ENCODE assay signal across 11 cellular contexts in the genomic region with DNA sequence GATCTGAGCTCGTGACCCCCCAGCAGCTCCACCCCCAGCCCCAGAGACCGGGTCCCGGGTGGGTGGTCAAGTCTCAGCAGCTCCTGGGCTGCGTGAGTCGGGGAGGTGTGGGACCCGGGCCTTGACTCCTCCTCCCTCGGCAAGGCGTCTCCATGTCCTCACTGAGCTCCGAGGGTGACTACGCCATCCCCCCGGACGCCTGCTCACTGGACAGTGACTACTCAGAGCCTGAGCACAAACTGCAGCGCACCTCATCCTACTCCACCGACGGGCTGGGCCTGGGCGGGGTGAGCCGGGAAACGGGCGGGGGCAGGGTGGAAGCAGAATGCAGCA. TPM values are rescaled to one million over a fixed set of nuclear protein-coding genes. Genes with fewer than 3 reads are reported as not detected.
DNase-seq lines count a peak whose midpoint lies in the region; ATAC-seq, FAIRE-seq and TF ChIP-seq lines count a peak whose summit lies in the region.
"Had no signal": no experiment of that assay in that cellular context is flagged by ENCODE, and none has a peak within 500 bp of the region (broad histone marks: within the 10 kb centered on the region; RNA-seq: fewer than 3 reads in every experiment).

No MANE protein-coding gene starts in this region.

- no peaks in the 10 kb centered on the region for H3K27me3 Mint-ChIP-seq in nephron progenitor cell (ENCODE audit: low read depth, poor library complexity)
- H3K27me3 Mint-ChIP-seq: CD4-positive, alpha-beta T cell had no signal

- TF ChIP-seq POLR2A in K562 (conservative IDR thresholded peaks at IDR 0.05) = no peak

- H3K27ac ChIP-seq in K562 (ENCODE audit: extremely low read depth, low read depth, low read length) = no peak overlapping the region
- H3K27ac ChIP-seq in substantia nigra (ENCODE audit: low read depth, low read length, poor library complexity, severe bottlenecking) = peak overlapping the region; percentile 51
- H3K27ac ChIP-seq: HL-60 had no signal

- no peak for FAIRE-seq in K562 (lab: Jason Lieb, UNC)
- FAIRE-seq: H54 had no signal

- H3K4me1 ChIP-seq in K562 (replicated peaks in 1 of 2; ENCODE audit: control insufficient read depth in 2 of 2, insufficient read depth in 2 of 2, low read length in 2 of 2) = peaks cover 0 to 5% of the 10 kb centered on the region in 2 experiments; a peak in 2 of 5 replicates

- 85% methylated on average over 4 of the region's 19 CpGs for WGBS in K562 (ENCODE audit: insufficient coverage, low coverage, missing lambda C conversion rate)

- no peak overlapping the region for H3K9ac ChIP-seq in K562 (ENCODE audit: insufficient read depth in 1 of 2, low read depth in 2 of 2, low read length in 2 of 2)

- H3K4me2 ChIP-seq in K562 (ENCODE audit: insufficient read depth, low read length) = no peak overlapping the region

- no peaks in the 10 kb centered on the region; the same call in 1 of the 2 replicates for H4K20me1 ChIP-seq in K562 (replicated peaks; ENCODE audit: control insufficient read depth, insufficient read depth, low read length)

- CTCF ChIA-PET in K562 (lab: Yijun Ruan, JAX; ENCODE audit: low intra/inter-chr PET ratio) = interaction anchor here (1.2 to 1.3 kb wide), 2 partner anchors 46 to 145 kb away, joined by 3 to 5 read pairs; no protein-coding TSS in a partner anchor

- peaks cover 34% of the 10 kb centered on the region for H3K36me3 Mint-ChIP-seq in nephron progenitor cell (ENCODE audit: low read depth)

- no TSS peak for BruUV-seq in K562 (replicated peaks; lab: Mats Ljungman, UMichigan)

- no peaks in the 10 kb centered on the region for H3K9me3 Mint-ChIP-seq in nephron progenitor cell
- H3K9me3 Mint-ChIP-seq: CD4-positive, alpha-beta T cell had no signal

- TF ChIP-seq EP300 in K562 (IDR thresholded peaks at IDR 0.05; ENCODE audit: low read length) = no peak

- peak; percentile 42 for ATAC-seq in K562
- no peak for ATAC-seq in GM18858 (IDR thresholded peaks at IDR 0.05; ENCODE audit: unreplicated experiment)
- ATAC-seq in GM19351 (IDR thresholded peaks at IDR 0.05; ENCODE audit: unreplicated experiment) = no peak

- DNase-seq in K562 (ENCODE audit: extremely low read depth in 1 of 4, low spot score in 3 of 4) (no peak), islet precursor cell (peak; percentile 50), nephron progenitor cell (peak; percentile 14), substantia nigra (lab: John Stamatoyannopoulos, UW) (no peak)
- DNase-seq in activated naive CD4-positive, alpha-beta T cell (lab: John Stamatoyannopoulos, UW) = no peak
- DNase-seq: SIG-M5 had no signal

- no peaks in the 10 kb centered on the region for H3K9me1 ChIP-seq in K562 (ENCODE audit: control insufficient read depth, insufficient read depth, low read length)

- H3K9me3 ChIP-seq in K562 (replicated peaks; ENCODE audit: control insufficient read depth, insufficient read depth, low read depth, low read length) = no peaks in the 10 kb centered on the region

- peaks cover 36% of the 10 kb centered on the region for H3K4me1 Mint-ChIP-seq in nephron progenitor cell

- no peak overlapping the region for H3K4me3 Mint-ChIP-seq in nephron progenitor cell
- H3K4me3 Mint-ChIP-seq: CD4-positive, alpha-beta T cell had no signal

- POLR2A ChIA-PET in K562 (lab: Yijun Ruan, JAX) = interaction anchor here (0.7 to 1.3 kb wide), 2 partner anchors 31 to 39 kb away, joined by 4 read pairs; no protein-coding TSS in a partner anchor

- TF ChIP-seq CTCF in K562 (IDR thresholded peaks at IDR 0.05 in 2 of 3, conservative IDR thresholded peaks at IDR 0.05 in 1 of 3; ENCODE audit: insufficient read depth in 2 of 3, low read depth in 1 of 3, low read length in 3 of 3) (no peak), nephron progenitor cell (IDR thresholded peaks at IDR 0.05) (no peak)

- intact Hi-C loops in K562 (cut with micrococcal nuclease) = loop anchor here (1.0 kb wide), 2 partner anchors 46 to 145 kb away; no protein-coding TSS in a partner anchor

- no peak overlapping the region for H3K4me3 ChIP-seq in K562

- no peaks in the 10 kb centered on the region for H3K27me3 ChIP-seq in K562 (ENCODE audit: control insufficient read depth in 2 of 2, insufficient read depth in 2 of 2, low read length in 2 of 2)

- no peaks in the 10 kb centered on the region for H3K79me2 ChIP-seq in K562 (ENCODE audit: control insufficient read depth, insufficient read depth, low read length)

- in situ Hi-C loops in K562 (cut with MboI) = loop anchor here (10.0 kb wide), 1 partner anchor 147 kb away; no protein-coding TSS in a partner anchor

- H3K27ac Mint-ChIP-seq in nephron progenitor cell = no peak overlapping the region
- H3K27ac Mint-ChIP-seq: CD4-positive, alpha-beta T cell had no signal

- H3K36me3 ChIP-seq in K562 (ENCODE audit: control insufficient read depth, insufficient read depth, low read length) = no peaks in the 10 kb centered on the region

- no peak overlapping the region for H2AFZ ChIP-seq in K562 (ENCODE audit: low read depth, low read length)

- TF ChIP-seq RAD21 in K562 (CRISPR knock-in tag; conservative IDR thresholded peaks at IDR 0.05 in 1 of 2, IDR thresholded peaks at IDR 0.05 in 1 of 2) = no peak

TF ChIP-seq in K562, 482 proteins besides CTCF, POLR2A, EP300 and RAD21 (continues in another document):
- TF ChIP-seq HNRNPUL1 (IDR thresholded peaks at IDR 0.05; ENCODE audit: low read length) (no peak), HDAC2 (IDR thresholded peaks at IDR 0.05) (no peak)

RNA-seq across cellular contexts. Expression of gene PIGH, which starts 28.1 kb away (rescaled TPM):
- total RNA-seq in K562 (2011; cell fraction: chromatin; rRNA removed; ENCODE audit: low replicate concordance) = 34.6 and 42.7 TPM in 2 replicates
- 39.7 and 40.9 TPM in 2 replicates for total RNA-seq in K562 (2011; cell fraction: nucleolus; rRNA removed)
- total RNA-seq in K562 (2011; cell fraction: nucleoplasm; rRNA removed) = 44.7 and 64.3 TPM in 2 replicates
- 21.1 and 33.9 TPM in 2 replicates for total RNA-seq in K562 (2014; rRNA removed)
- total RNA-seq in K562 (2014; rRNA removed; fragmentation: Illumina TruSeq; extraction: Trizol) = 24.7 and 25.8 TPM in 2 replicates
- total RNA-seq in K562 (2015; rRNA removed; fragmentation: Illumina TruSeq; extraction: Trizol) = 20.9 and 22.1 TPM in 2 replicates
- 24.6 and 25.1 TPM in 2 replicates for total RNA-seq in K562 (2021)
- polyA plus RNA-seq in K562 (2011; rRNA removed) = 48.1 and 53.4 TPM in 2 replicates
- 45.7 and 51.0 TPM in 2 replicates for polyA plus RNA-seq in K562 (2011; cell fraction: cytosol; rRNA removed)
- 104 and 138 TPM in 2 replicates for polyA plus RNA-seq in K562 (2011; cell fraction: nucleus; rRNA removed)
- 19.2 and 29.0 TPM in 2 replicates for polyA plus RNA-seq in K562 (2012)
- 23.3 and 26.6 TPM in 2 replicates for polyA plus RNA-seq in K562 (2014; fragmentation: Illumina TruSeq; extraction: Trizol)
- polyA plus RNA-seq in K562 (2014; fragmentation: Nextera tagmentation; extraction: Ambion mirVana) = 10 to 100 TPM; 23.6 to 30.6 TPM
- 38.0 and 56.9 TPM in 2 replicates for polyA plus RNA-seq in K562 (2014; rRNA removed)
- 26.3 and 29.4 TPM in 2 replicates for polyA minus RNA-seq in K562 (2011; rRNA and poly(A)+ RNA removed)
- polyA minus RNA-seq in K562 (2011; cell fraction: cytosol; rRNA and poly(A)+ RNA removed) = 14.8 and 17.8 TPM in 2 replicates
- polyA minus RNA-seq in K562 (2011; cell fraction: nucleus; rRNA and poly(A)+ RNA removed) = 12.9 and 15.8 TPM in 2 replicates

RNA-seq across cellular contexts. Expression of gene PLEKHH1, which starts 38.9 kb away (rescaled TPM):
- 52.8 and 57.1 TPM in 2 replicates for total RNA-seq in K562 (2011; cell fraction: chromatin; rRNA removed; ENCODE audit: low replicate concordance)
- total RNA-seq in K562 (2011; cell fraction: nucleolus; rRNA removed) = 21.8 and 23.4 TPM in 2 replicates
- total RNA-seq in K562 (2011; cell fraction: nucleoplasm; rRNA removed) = 31.3 and 43.5 TPM in 2 replicates
- total RNA-seq in K562 (2014; rRNA removed) (2.1 and 2.5 TPM in 2 replicates), K562 (2014; rRNA removed; fragmentation: Illumina TruSeq; extraction: Trizol) (2.9 and 4.0 TPM in 2 replicates), K562 (2015; rRNA removed; fragmentation: Illumina TruSeq; extraction: Trizol) (1.7 and 2.2 TPM in 2 replicates), K562 (2021) (4.3 and 5.7 TPM in 2 replicates)
- polyA plus RNA-seq in K562 (2011; rRNA removed) (3.7 and 6.6 TPM in 2 replicates), K562 (2014; fragmentation: Illumina TruSeq; extraction: Trizol) (3.6 and 5.1 TPM in 2 replicates), K562 (2014; fragmentation: Nextera tagmentation; extraction: Ambion mirVana) (1 to 10 TPM in 1 of 2 experiments, under 1 TPM in 1; 0.76 to 1.3 TPM), K562 (2014; rRNA removed) (5.9 and 6.2 TPM in 2 replicates)
- 2.3 and 4.4 TPM in 2 replicates for polyA plus RNA-seq in K562 (2011; cell fraction: cytosol; rRNA removed)
- 20.3 and 22.6 TPM in 2 replicates for polyA plus RNA-seq in K562 (2011; cell fraction: nucleus; rRNA removed)
- polyA plus RNA-seq in K562 (2012) = 2.3 and 6.1 TPM in 2 replicates
- 3.1 and 5.2 TPM in 2 replicates for polyA minus RNA-seq in K562 (2011; rRNA and poly(A)+ RNA removed)
- 0.86 and 5.0 TPM in 2 replicates for polyA minus RNA-seq in K562 (2011; cell fraction: cytosol; rRNA and poly(A)+ RNA removed)
- polyA minus RNA-seq in K562 (2011; cell fraction: nucleus; rRNA and poly(A)+ RNA removed) = 5.9 and 8.3 TPM in 2 replicates

RNA-seq across cellular contexts. Expression of gene ARG2, which starts 47.8 kb away (rescaled TPM):
- total RNA-seq in K562 (2011; cell fraction: chromatin; rRNA removed; ENCODE audit: low replicate concordance) = 22.1 and 29.4 TPM in 2 replicates
- 20.8 and 24.9 TPM in 2 replicates for total RNA-seq in K562 (2011; cell fraction: nucleolus; rRNA removed)
- total RNA-seq in K562 (2011; cell fraction: nucleoplasm; rRNA removed) = 25.6 and 31.2 TPM in 2 replicates
- total RNA-seq in K562 (2014; rRNA removed) (13.9 and 15.5 TPM in 2 replicates), K562 (2014; rRNA removed; fragmentation: Illumina TruSeq; extraction: Trizol) (17.8 and 19.7 TPM in 2 replicates), K562 (2015; rRNA removed; fragmentation: Illumina TruSeq; extraction: Trizol) (5.8 and 6.2 TPM in 2 replicates), K562 (2021) (12.5 and 13.1 TPM in 2 replicates)
- polyA plus RNA-seq in K562 (2011; rRNA removed) (75.0 and 107 TPM in 2 replicates), K562 (2014; fragmentation: Illumina TruSeq; extraction: Trizol) (20.3 and 21.9 TPM in 2 replicates), K562 (2014; fragmentation: Nextera tagmentation; extraction: Ambion mirVana) (10 to 100 TPM; 23.2 to 26.7 TPM), K562 (2014; rRNA removed) (11.7 and 13.4 TPM in 2 replicates)
- 64.8 and 102 TPM in 2 replicates for polyA plus RNA-seq in K562 (2011; cell fraction: cytosol; rRNA removed)
- polyA plus RNA-seq in K562 (2011; cell fraction: nucleus; rRNA removed) = 27.6 and 70.1 TPM in 2 replicates
- polyA plus RNA-seq in K562 (2012) = 19.8 and 63.2 TPM in 2 replicates
- polyA minus RNA-seq in K562 (2011; rRNA and poly(A)+ RNA removed) = 63.5 and 97.5 TPM in 2 replicates
- polyA minus RNA-seq in K562 (2011; cell fraction: cytosol; rRNA and poly(A)+ RNA removed) = 36.9 and 46.0 TPM in 2 replicates
- polyA minus RNA-seq in K562 (2011; cell fraction: nucleus; rRNA and poly(A)+ RNA removed) = 10.5 and 31.0 TPM in 2 replicates

Comparison
In these comparisons a context has a peak if more than half of its experiments do, and no peak if none do; other contexts are left out.
1. DNase-seq: peak in islet precursor cell (single experiment) and nephron progenitor cell (single experiment); none in K562 (0 of 4), substantia nigra (0 of 49) and activated naive CD4-positive, alpha-beta T cell (0 of 4).